ENCODE assay signal across 26 cellular contexts in the genomic region with DNA sequence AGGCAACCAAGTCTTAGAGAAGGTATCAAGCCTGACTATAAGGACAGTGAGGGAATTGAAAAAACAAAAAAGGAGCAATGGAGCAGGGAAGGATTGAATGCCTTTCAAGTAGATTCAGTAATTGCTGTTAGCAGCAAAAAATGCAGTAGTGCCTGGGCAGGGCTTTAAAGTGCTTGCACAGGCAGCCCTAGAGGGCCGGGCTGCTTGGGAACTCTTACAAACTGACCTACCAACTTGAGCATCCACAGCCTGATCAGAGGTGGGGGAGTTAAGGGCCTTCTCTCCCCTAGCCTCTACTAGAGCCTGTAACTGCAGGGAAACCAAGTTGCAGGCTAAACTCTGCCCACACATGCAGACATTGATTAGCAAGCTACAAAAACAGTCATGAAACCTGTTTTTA. TPM values are rescaled to one million over a fixed set of nuclear protein-coding genes. Genes with fewer than 3 reads are reported as not detected.
"Had no signal": no experiment of that assay in that cellular context is flagged by ENCODE, and none has a peak within 500 bp of the region (broad histone marks: within the 10 kb centered on the region; RNA-seq: fewer than 3 reads in every experiment).

No MANE protein-coding gene starts in this region.

- H3K27ac ChIP-seq: body of pancreas, cardiac muscle cell, heart right ventricle, psoas muscle, right atrium auricular region had no signal

- H3K9me3 ChIP-seq: body of pancreas, heart right ventricle, psoas muscle, right atrium auricular region had no signal

- DNase-seq: activated CD4-positive, alpha-beta T cell treated with anti-CD3 and anti-CD28 coated beads for 4 hours; activated CD4-positive, alpha-beta T cell treated with anti-CD3 and anti-CD28 coated beads, Interleukin-2, amount 50 U/mL, for 48 hours; activated naive CD4-positive, alpha-beta T cell treated with Interleukin-2 at 50 U/mL for 16 hours; activated T-cell treated with anti-CD3 and anti-CD28 coated beads, Interleukin-2, amount 50 U/mL, for 48 hours; body of pancreas; cortex of kidney; effector CD4-positive, alpha-beta T cell; foreskin fibroblast; heart right ventricle; kidney; mammary epithelial cell; psoas muscle; stimulated activated CD4-positive, alpha-beta T cell treated with anti-CD3 and anti-CD28 coated beads, Interleukin-12 subunit alpha, Interleukin-12 subunit beta, amount 100 ng/mL, for 4 hours; SW 1271; T-helper 17 cell; trophoblast cell had no signal

- H3K4me3 ChIP-seq: body of pancreas, cardiac muscle cell, heart right ventricle, psoas muscle, right atrium auricular region had no signal

- H3K27me3 ChIP-seq: body of pancreas, cardiac muscle cell, heart right ventricle, right atrium auricular region had no signal

- H3K4me1 ChIP-seq: body of pancreas, psoas muscle had no signal

- FAIRE-seq: endometrium, kidney had no signal

- ATAC-seq: natural killer cell treated with Interleukin-12 subunit alpha and Interleukin-12 subunit beta and Interleukin-15 and Interleukin-18, amount 100 ng/mL, for 72 hours had no signal

RNA-seq across cellular contexts. Expression of gene PRKACG, which starts 41.1 kb away (rescaled TPM):
- total RNA-seq: activated CD8-positive, alpha-beta memory T cell treated with anti-CD3 and anti-CD28 coated beads for 36 hours; body of pancreas; cardiac muscle cell; cerebellum; epithelial cell of proximal tubule; heart right ventricle; kidney; mammary epithelial cell; natural killer cell treated with Interleukin-12 subunit alpha and Interleukin-12 subunit beta and Interleukin-15 and Interleukin-18, amount 100 ng/mL, for 72 hours; osteocyte; psoas muscle; right atrium auricular region; skeletal muscle tissue; T-helper 17 cell; temporal lobe had no signal
- polyA plus RNA-seq: heart right ventricle, mammary epithelial cell, psoas muscle had no signal
